In the genomic region with DNA sequence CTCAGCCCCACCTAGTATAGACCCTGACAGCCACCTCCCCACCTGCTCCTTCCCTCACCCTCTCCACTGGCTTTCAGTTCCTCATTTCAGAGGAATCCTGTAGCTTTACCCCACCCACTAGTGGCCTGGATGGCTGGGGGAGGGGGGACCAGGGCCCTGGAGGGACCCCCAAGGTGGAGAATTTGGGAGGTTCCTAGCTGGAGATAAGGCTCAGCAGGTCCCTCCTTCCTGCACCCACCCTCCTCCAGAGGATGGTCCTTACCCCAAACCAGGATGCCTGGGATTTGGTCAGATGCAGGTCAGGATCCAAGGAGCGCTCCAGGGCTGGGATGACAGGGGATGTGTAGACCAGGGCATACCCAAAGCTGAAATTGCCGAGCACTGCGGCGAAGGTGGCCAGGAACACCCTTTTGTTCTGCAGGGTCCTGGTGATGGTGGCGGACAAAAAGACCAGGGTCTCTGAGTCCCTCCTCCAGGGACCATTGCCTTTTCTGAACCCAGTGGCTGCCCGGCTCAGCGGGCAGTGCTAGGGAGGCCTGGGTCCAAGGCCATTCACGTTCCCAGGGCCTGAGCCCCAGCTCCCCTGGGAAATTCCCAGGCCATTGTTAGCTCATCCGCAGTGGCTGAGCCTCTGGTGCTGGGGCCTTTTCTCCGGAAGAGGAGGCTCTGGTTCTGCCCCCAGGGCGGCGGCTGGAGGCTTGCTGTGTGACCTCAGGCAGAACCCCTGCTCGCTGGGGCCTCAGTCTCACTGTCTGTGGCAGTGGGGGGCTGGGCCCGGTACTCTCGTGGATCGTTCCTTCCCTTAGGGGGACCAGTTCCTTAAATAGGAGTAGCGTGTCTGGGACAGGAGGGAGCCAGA, we compare ENCODE assay signal across 7 cellular contexts. TPM values are rescaled to one million over a fixed set of nuclear protein-coding genes. Genes with fewer than 3 reads are reported as not detected.
A peak's percentile ranks its signal among the peaks of the same experiment; 100 is the strongest.
DNase-seq lines count a peak whose midpoint lies in the region; ATAC-seq and TF ChIP-seq lines count a peak whose summit lies in the region.
"Had no signal": no experiment of that assay in that cellular context is flagged by ENCODE, and none has a peak within 500 bp of the region (broad histone marks: within the 10 kb centered on the region; RNA-seq: fewer than 3 reads in every experiment).

No MANE protein-coding gene starts in this region.

- H3F3A ChIP-seq in SU-DHL-6 (ENCODE audit: insufficient read depth), result peaks cover 5% of the 10 kb centered on the region

- ATAC-seq in HG02759 (IDR thresholded peaks at IDR 0.05; ENCODE audit: unreplicated experiment), result peak; percentile 44

- no peaks in the 10 kb centered on the region for H4K20me1 ChIP-seq in SU-DHL-6 (ENCODE audit: low read depth, low read length)

- H3K36me3 ChIP-seq in SU-DHL-6 (ENCODE audit: low read length) (no peaks in the 10 kb centered on the region), iPS-18a (ENCODE audit: control insufficient read depth, low read depth, low read length) (peaks cover 7% of the 10 kb centered on the region), urinary bladder (ENCODE audit: insufficient read depth) (no peaks in the 10 kb centered on the region)

- H3K9ac ChIP-seq in SU-DHL-6 (ENCODE audit: low read length) (peak overlapping the region; percentile 97), iPS-18a (ENCODE audit: low read length) (peak overlapping the region; percentile 54)

- H3K4me2 ChIP-seq in SU-DHL-6 (ENCODE audit: low read depth, low read length, poor library complexity, severe bottlenecking), result peak overlapping the region; percentile 75

- H3K27me3 ChIP-seq in SU-DHL-6 (ENCODE audit: low read length), result no peaks in the 10 kb centered on the region
- H3K27me3 ChIP-seq in iPS-18a (ENCODE audit: control insufficient read depth, insufficient read depth, low read length), result peaks cover 6% of the 10 kb centered on the region

- peak overlapping the region; percentile 80 for H2AFZ ChIP-seq in SU-DHL-6 (ENCODE audit: low read depth, low read length, severe bottlenecking)

- H3K4me3 ChIP-seq in SU-DHL-6 (ENCODE audit: insufficient read depth, low read length, poor library complexity, severe bottlenecking) (peak overlapping the region; percentile 55), iPS-18a (ENCODE audit: low read length) (peak overlapping the region; percentile 64), urinary bladder (ENCODE audit: low read depth, low read length) (peak overlapping the region; percentile 27)

- DNase-seq in GM13977 (ENCODE audit: low spot score) (peak; percentile 74), Ammon's horn (ENCODE audit: low spot score) (no peak)

- 41% methylated on average over 17 of the region's 17 CpGs for WGBS in urinary bladder

- peaks cover 10% of the 10 kb centered on the region for H3K4me1 ChIP-seq in iPS-18a (ENCODE audit: control insufficient read depth, low read depth, low read length)
- H3K4me1 ChIP-seq in urinary bladder (ENCODE audit: insufficient read depth), result peaks cover 1% of the 10 kb centered on the region

- peak overlapping the region; percentile 88 for H3K27ac ChIP-seq in SU-DHL-6 (ENCODE audit: low read depth, low read length)
- H3K27ac ChIP-seq in iPS-18a (ENCODE audit: low read length), result no peak overlapping the region
- no peak overlapping the region for H3K27ac ChIP-seq in urinary bladder (ENCODE audit: low read depth)

- H3K79me2 ChIP-seq in SU-DHL-6 (ENCODE audit: insufficient read depth, low read length), result peaks cover 7% of the 10 kb centered on the region; the same call in 1 of the 2 replicates

- in situ Hi-C loops in GM13977 (cut with MboI; ENCODE audit: low pct_unique_long_range_greater_than_20kb, low sequenced_read_pairs, unreplicated experiment), result no loop called here

- H3K9me2 ChIP-seq in SU-DHL-6 (replicated peaks; ENCODE audit: insufficient read depth, low read length), result no peaks in the 10 kb centered on the region

- TF ChIP-seq CTCF in GM13977 (IDR thresholded peaks at IDR 0.05; ENCODE audit: extremely low read depth, insufficient read depth, missing control alignments) (no peak), SU-DHL-6 (IDR thresholded peaks at IDR 0.05; ENCODE audit: insufficient read depth, low read length, poor library complexity, severe bottlenecking) (no peak)

- H3K9me3 ChIP-seq in SU-DHL-6 (ENCODE audit: insufficient read depth, low read length), result no peaks in the 10 kb centered on the region
- no peaks in the 10 kb centered on the region for H3K9me3 ChIP-seq in iPS-18a (ENCODE audit: control insufficient read depth, low read depth, low read length)

RNA-seq across cellular contexts. Expression of a gene that starts 0.7 kb away (rescaled TPM):
- total RNA-seq in urinary bladder, result 3.4 TPM
- 4.1 TPM for polyA plus RNA-seq in urinary bladder

RNA-seq across cellular contexts. Expression of a gene that starts 18.4 kb away (rescaled TPM):
- total RNA-seq in urinary bladder, result 5.9 TPM
- 19.5 TPM for polyA plus RNA-seq in urinary bladder

RNA-seq across cellular contexts. Expression of a gene that starts 46.5 kb away (rescaled TPM):
- 1.2 TPM for total RNA-seq in urinary bladder
- not detected for polyA plus RNA-seq in urinary bladder
- total RNA-seq: glomerular endothelial cell had no signal

RNA-seq across cellular contexts. Expression of a gene that starts 56.1 kb away (rescaled TPM):
- 1.8 TPM for total RNA-seq in urinary bladder
- 3.7 TPM for polyA plus RNA-seq in urinary bladder

RNA-seq across cellular contexts. Expression of a gene that starts 56.3 kb away (rescaled TPM):
- total RNA-seq in urinary bladder, result 2.2 TPM
- 8.9 TPM for polyA plus RNA-seq in urinary bladder
- total RNA-seq: glomerular endothelial cell had no signal
